22 cellular contexts compared by ENCODE assay signal in genomic region chr15:99983894-99984293, GRCh38.
A peak's percentile ranks its signal among the peaks of the same experiment; 100 is the strongest.
DNase-seq lines count a peak whose midpoint lies in the region; ATAC-seq, FAIRE-seq and TF ChIP-seq lines count a peak whose summit lies in the region.
"Had no signal": no experiment of that assay in that cellular context is flagged by ENCODE, and none has a peak within 500 bp of the region (broad histone marks: within the 10 kb centered on the region; RNA-seq: fewer than 3 reads in every experiment).

No MANE protein-coding gene starts in this region.

- H3K4me3 Mint-ChIP-seq in astrocyte (ENCODE audit: unreplicated experiment), result no peak overlapping the region
- no peak overlapping the region for H3K4me3 Mint-ChIP-seq in neural progenitor cell
- H3K4me3 Mint-ChIP-seq: activated naive CD8-positive, alpha-beta T cell; CD4-positive, CD25-positive, alpha-beta regulatory T cell had no signal

- peaks cover 30% of the 10 kb centered on the region for H3F3A ChIP-seq in neural progenitor cell (ENCODE audit: low read depth)

- H3K36me3 ChIP-seq in astrocyte (ENCODE audit: insufficient read depth, low read length) (no peaks in the 10 kb centered on the region), iPS-20b (ENCODE audit: insufficient read depth, low read depth, low read length) (no peaks in the 10 kb centered on the region), neural progenitor cell (no peaks in the 10 kb centered on the region)
- H3K36me3 ChIP-seq: prostate gland had no signal

- TF ChIP-seq CTCF in astrocyte (IDR thresholded peaks at IDR 0.05; ENCODE audit: insufficient read depth, low read depth, low read length) (no peak), neural progenitor cell (IDR thresholded peaks at IDR 0.05) (peak; percentile 37)

- DNase-seq in ELF-1 (ENCODE audit: low read depth, low spot score) (peak; percentile 54), astrocyte (ENCODE audit: low read depth) (no peak), neural progenitor cell (ENCODE audit: low spot score) (peak; percentile 50), kidney tubule cell (ENCODE audit: low spot score) (no peak), NCI-H345 treated with DMSO at 0.1 percent for 48 hours (lab: John Stamatoyannopoulos, UW; ENCODE audit: unreplicated experiment) (no peak)
- DNase-seq in stimulated activated CD4-positive, alpha-beta T cell treated with anti-CD3 and anti-CD28 coated beads, Interleukin-4, amount 100 ng/mL, for 1 hour, result no peak
- DNase-seq: body of pancreas; CD4-positive, CD25-positive, alpha-beta regulatory T cell; erythroblast; NCI-H2029; NK-92 treated with Interleukin-12 subunit alpha and Interleukin-12 subunit beta, amount 100 ng/mL, for 24 hours; SK-N-SH; stimulated activated CD4-positive, alpha-beta T cell treated with anti-CD3 and anti-CD28 coated beads, Interleukin-4, amount 100 ng/mL, for 4 hours had no signal

- H3K36me3 Mint-ChIP-seq in astrocyte (ENCODE audit: low read depth, unreplicated experiment) (no peaks in the 10 kb centered on the region), neural progenitor cell (peaks cover 2% of the 10 kb centered on the region)

- H3K9me3 Mint-ChIP-seq in astrocyte (ENCODE audit: unreplicated experiment) (peaks cover 6% of the 10 kb centered on the region), neural progenitor cell (peaks cover 6% of the 10 kb centered on the region)

- H3K9ac ChIP-seq in astrocyte (ENCODE audit: low read length) (peak overlapping the region; percentile 3), iPS-20b (ENCODE audit: low read depth, low read length) (peak overlapping the region; percentile 57; the same call in 1 of the 2 replicates), neural progenitor cell (no peak overlapping the region)
- H3K9ac ChIP-seq: SK-N-SH had no signal

- FAIRE-seq in astrocyte (lab: Jason Lieb, UNC), result no peak
- FAIRE-seq: frontal cortex, RCC 7860 had no signal

- peak overlapping the region; percentile 67 for H3K4me2 ChIP-seq in astrocyte (ENCODE audit: low read length)
- H3K4me2 ChIP-seq in neural progenitor cell, result peak overlapping the region; percentile 62
- H3K4me2 ChIP-seq: SK-N-SH had no signal

- H3K9me3 ChIP-seq in astrocyte (ENCODE audit: insufficient read depth, low read depth, low read length) (peaks cover 6% of the 10 kb centered on the region), iPS-20b (ENCODE audit: insufficient read depth, low read depth, low read length) (peaks cover 7% of the 10 kb centered on the region; the same call in 1 of the 2 replicates), neural progenitor cell (ENCODE audit: low read depth) (no peaks in the 10 kb centered on the region)
- H3K9me3 ChIP-seq: body of pancreas, prostate gland, SK-N-SH had no signal

- H3K27me3 ChIP-seq in astrocyte (ENCODE audit: insufficient read depth, low read length) (no peaks in the 10 kb centered on the region), iPS-20b (ENCODE audit: insufficient read depth, low read length) (no peaks in the 10 kb centered on the region), neural progenitor cell (no peaks in the 10 kb centered on the region)
- H3K27me3 ChIP-seq: body of pancreas had no signal

- H3K27me3 Mint-ChIP-seq in astrocyte (ENCODE audit: low read depth, unreplicated experiment) (peaks cover 13% of the 10 kb centered on the region), neural progenitor cell (ENCODE audit: insufficient read depth, low read depth) (peaks cover 12% of the 10 kb centered on the region)
- H3K27me3 Mint-ChIP-seq: activated naive CD8-positive, alpha-beta T cell; CD4-positive, CD25-positive, alpha-beta regulatory T cell had no signal

- H3K27ac Mint-ChIP-seq in astrocyte (ENCODE audit: unreplicated experiment), result peak overlapping the region; percentile 83
- peak overlapping the region; percentile 63 for H3K27ac Mint-ChIP-seq in neural progenitor cell
- H3K27ac Mint-ChIP-seq: activated naive CD8-positive, alpha-beta T cell; CD4-positive, CD25-positive, alpha-beta regulatory T cell had no signal

- peak overlapping the region; percentile 68 for H2AFZ ChIP-seq in astrocyte (ENCODE audit: low read depth, low read length)
- H2AFZ ChIP-seq in neural progenitor cell (replicated peaks), result peak overlapping the region; percentile 79

- H3K27ac ChIP-seq in astrocyte (ENCODE audit: low read depth, low read length) (no peak overlapping the region), iPS-20b (ENCODE audit: low read length) (peak overlapping the region; percentile 52), neural progenitor cell (no peak overlapping the region)
- H3K27ac ChIP-seq: body of pancreas, prostate gland had no signal

- peaks cover 12% of the 10 kb centered on the region for H3K4me1 ChIP-seq in astrocyte (ENCODE audit: insufficient read depth, low read length)
- H3K4me1 ChIP-seq in iPS-20b (ENCODE audit: insufficient read depth, low read length), result peaks cover 23% of the 10 kb centered on the region; the same call in 1 of the 2 replicates
- H3K4me1 ChIP-seq in neural progenitor cell, result peaks cover 22% of the 10 kb centered on the region
- H3K4me1 ChIP-seq: prostate gland had no signal

- H3K4me3 ChIP-seq in astrocyte (ENCODE audit: insufficient read depth, low read depth, low read length), result no peak overlapping the region
- peak overlapping the region; percentile 53; the same call in 1 of the 2 replicates for H3K4me3 ChIP-seq in iPS-20b (ENCODE audit: low read length)
- H3K4me3 ChIP-seq in neural progenitor cell, result no peak overlapping the region
- H3K4me3 ChIP-seq: body of pancreas, lung, prostate gland, skin epidermis had no signal

- peaks cover 12% of the 10 kb centered on the region for H3K4me1 Mint-ChIP-seq in astrocyte (ENCODE audit: low read depth, unreplicated experiment)
- peaks cover 28% of the 10 kb centered on the region for H3K4me1 Mint-ChIP-seq in neural progenitor cell
- H3K4me1 Mint-ChIP-seq: CD4-positive, CD25-positive, alpha-beta regulatory T cell had no signal

- no peak for ATAC-seq in GM21390 (IDR thresholded peaks at IDR 0.05; ENCODE audit: unreplicated experiment)
- ATAC-seq: activated CD4-positive, CD25-positive, alpha-beta regulatory T cell treated with anti-CD3 and anti-CD28 coated beads, Interleukin-2, amount 50 U/mL, for 24 hours; body of pancreas had no signal

- H3K79me2 ChIP-seq in astrocyte (ENCODE audit: insufficient read depth, low read length) (no peaks in the 10 kb centered on the region), neural progenitor cell (ENCODE audit: low read depth) (no peaks in the 10 kb centered on the region)

- H4K20me1 ChIP-seq in astrocyte (ENCODE audit: insufficient read depth, low read length) (no peaks in the 10 kb centered on the region), neural progenitor cell (ENCODE audit: low read depth) (no peaks in the 10 kb centered on the region)

Comparison
In these comparisons a context has a peak if more than half of its experiments do, and no peak if none do; other contexts are left out.
1. DNase-seq: peak in ELF-1 (single experiment) and neural progenitor cell (single experiment); none in astrocyte (single experiment), kidney tubule cell (single experiment), stimulated activated CD4-positive, alpha-beta T cell treated with anti-CD3 and anti-CD28 coated beads, Interleukin-4, amount 100 ng/mL, for 1 hour (single experiment) and NCI-H345 treated with DMSO at 0.1 percent for 48 hours (single experiment).